2 cellular contexts compared by ENCODE assay signal in genomic region chr4:40055873-40056721, GRCh38.
TF ChIP-seq lines count a peak whose summit lies in the region.

No MANE protein-coding gene starts in this region.

TF ChIP-seq in Ishikawa, 13 proteins besides CTCF, POLR2A, EP300 and RAD21 (continued from another document):
- peak; percentile 58 for TF ChIP-seq CEBPB (IDR thresholded peaks at IDR 0.05)
- TF ChIP-seq TEAD4 (IDR thresholded peaks at IDR 0.05) = peak; percentile 16; the same call in 1 of the 2 replicates
- TF ChIP-seq NFIC (IDR thresholded peaks at IDR 0.05) = no peak; the same call in 1 of the 2 replicates
- TF ChIP-seq TCF12 (IDR thresholded peaks at IDR 0.05; ENCODE audit: low read depth) = peak; percentile 29; the same call in 1 of the 2 replicates
- no peak for TF ChIP-seq USF1 (IDR thresholded peaks at IDR 0.05)
TF ChIP-seq in Ishikawa: peak in this region for 6.

TF ChIP-seq in SK-N-SH treated with all-trans-retinoic acid at 6 μM for 48 hours, 23 proteins besides CTCF, POLR2A, EP300 and RAD21 (continued from another document):
- TF ChIP-seq SNAI2 (CRISPR knock-in tag; IDR thresholded peaks at IDR 0.05) (no peak), ZFP30 (CRISPR knock-in tag; IDR thresholded peaks at IDR 0.05) (no peak), RARB (CRISPR knock-in tag; IDR thresholded peaks at IDR 0.05) (no peak), POU6F1 (CRISPR knock-in tag; IDR thresholded peaks at IDR 0.05; ENCODE audit: borderline replicate concordance, low read depth) (no peak), ESRRG (CRISPR knock-in tag; IDR thresholded peaks at IDR 0.05) (no peak), CSRNP3 (CRISPR knock-in tag; IDR thresholded peaks at IDR 0.05) (no peak), ZNF565 (CRISPR knock-in tag; conservative IDR thresholded peaks at IDR 0.05; ENCODE audit: low read depth) (0 out of 2 replicates have a peak, but pooled peaks have one; percentile 14), ZFP3 (CRISPR knock-in tag; IDR thresholded peaks at IDR 0.05) (0 out of 2 replicates have a peak, but pooled peaks have one; percentile 20), ZNF8 (CRISPR knock-in tag; IDR thresholded peaks at IDR 0.05) (no peak; the same call in 1 of the 2 replicates), GLIS3 (CRISPR knock-in tag; IDR thresholded peaks at IDR 0.05) (no peak)
